Comparison of ENCODE assay signal across 8 cellular contexts in the genomic region with DNA sequence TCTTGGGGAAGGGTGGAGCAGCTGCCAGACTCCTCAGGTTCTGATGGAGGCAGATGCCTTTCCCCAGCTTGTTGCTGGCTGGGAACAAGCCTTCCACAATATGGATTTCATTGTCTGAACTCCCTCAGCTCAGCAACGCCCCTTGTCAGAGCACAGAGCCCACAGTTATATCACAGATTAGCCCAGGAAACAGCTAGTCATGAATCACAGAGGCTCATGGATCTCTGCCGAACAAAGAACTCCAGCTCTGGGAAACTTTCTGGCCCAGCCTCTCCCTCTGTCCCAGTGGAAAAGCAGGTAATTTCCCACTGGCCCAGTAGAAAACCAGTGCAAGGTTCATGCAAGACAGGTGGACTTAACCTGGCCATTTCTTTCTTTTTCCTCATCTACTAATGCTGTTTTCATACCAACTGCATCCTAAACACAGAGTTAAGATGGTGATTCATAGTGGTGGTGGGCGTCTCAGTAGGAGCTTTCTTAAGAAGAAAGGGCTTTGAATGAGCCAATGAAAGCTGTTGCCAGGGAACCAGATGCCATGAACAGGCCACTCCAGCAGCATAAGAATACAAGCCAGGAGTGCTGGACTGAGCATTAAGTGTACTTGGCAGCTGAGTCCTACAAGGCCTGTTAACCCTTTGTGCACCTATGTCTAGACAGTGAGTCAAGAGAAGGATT. TPM values are rescaled to one million over a fixed set of nuclear protein-coding genes. Genes with fewer than 3 reads are reported as not detected.
DNase-seq lines count a peak whose midpoint lies in the region; ATAC-seq and TF ChIP-seq lines count a peak whose summit lies in the region.

No MANE protein-coding gene starts in this region.

- no peak for TF ChIP-seq CTCF in fibroblast of mammary gland (conservative IDR thresholded peaks at IDR 0.05; ENCODE audit: control insufficient read depth, insufficient read depth, low read depth, low read length)
- no peak for TF ChIP-seq CTCF in omental fat pad (IDR thresholded peaks at IDR 0.05)

- H3K9me3 Mint-ChIP-seq in activated CD8-positive, alpha-beta memory T cell treated with anti-CD3 and anti-CD28 coated beads, Interleukin-2, amount 10 ng/mL, durations not matched to agents 7 days and 5 days (ENCODE audit: low read depth): no peaks in the 10 kb centered on the region
- no peaks in the 10 kb centered on the region for H3K9me3 Mint-ChIP-seq in activated naive CD8-positive, alpha-beta T cell treated with anti-CD3 and anti-CD28 coated beads, Interleukin-2, amount 50 U/mL, for 24 hours

- H3K4me1 Mint-ChIP-seq in activated CD8-positive, alpha-beta memory T cell treated with anti-CD3 and anti-CD28 coated beads, Interleukin-2, amount 10 ng/mL, durations not matched to agents 7 days and 5 days: no peaks in the 10 kb centered on the region
- no peaks in the 10 kb centered on the region for H3K4me1 Mint-ChIP-seq in activated naive CD8-positive, alpha-beta T cell treated with anti-CD3 and anti-CD28 coated beads, Interleukin-2, amount 50 U/mL, for 24 hours

- no peak overlapping the region for H3K4me3 ChIP-seq in fibroblast of mammary gland (ENCODE audit: control insufficient read depth, low read depth, low read length)

- CTCF ChIA-PET in activated CD8-positive, alpha-beta memory T cell treated with anti-CD3 and anti-CD28 coated beads, Interleukin-2, amount 10 ng/mL, durations not matched to agents 7 days and 5 days (lab: Charles Lee): no interaction called here

- no peaks in the 10 kb centered on the region for H3K36me3 Mint-ChIP-seq in activated CD8-positive, alpha-beta memory T cell treated with anti-CD3 and anti-CD28 coated beads, Interleukin-2, amount 10 ng/mL, durations not matched to agents 7 days and 5 days
- no peaks in the 10 kb centered on the region for H3K36me3 Mint-ChIP-seq in activated naive CD8-positive, alpha-beta T cell treated with anti-CD3 and anti-CD28 coated beads, Interleukin-2, amount 50 U/mL, for 24 hours (ENCODE audit: low read depth)

- DNase-seq in EL (peak; percentile 69), NCI-H226 (peak; percentile 54), fibroblast of mammary gland (ENCODE audit: low read depth) (peak; percentile 96), omental fat pad (ENCODE audit: low spot score) (no peak), HT-29 (ENCODE audit: low spot score) (no peak)
- DNase-seq in activated CD8-positive, alpha-beta memory T cell treated with anti-CD3 and anti-CD28 coated beads, Interleukin-2, amount 10 ng/mL, durations not matched to agents 7 days and 5 days: no peak
- DNase-seq in activated naive CD8-positive, alpha-beta T cell treated with anti-CD3 and anti-CD28 coated beads, Interleukin-2, amount 50 U/mL, for 24 hours: no peak

- H3K27ac Mint-ChIP-seq in activated CD8-positive, alpha-beta memory T cell treated with anti-CD3 and anti-CD28 coated beads, Interleukin-2, amount 10 ng/mL, durations not matched to agents 7 days and 5 days: no peak overlapping the region
- no peak overlapping the region for H3K27ac Mint-ChIP-seq in activated naive CD8-positive, alpha-beta T cell treated with anti-CD3 and anti-CD28 coated beads, Interleukin-2, amount 50 U/mL, for 24 hours

- peaks cover 8% of the 10 kb centered on the region for H3K27me3 Mint-ChIP-seq in activated CD8-positive, alpha-beta memory T cell treated with anti-CD3 and anti-CD28 coated beads, Interleukin-2, amount 10 ng/mL, durations not matched to agents 7 days and 5 days
- peaks cover 3% of the 10 kb centered on the region for H3K27me3 Mint-ChIP-seq in activated naive CD8-positive, alpha-beta T cell treated with anti-CD3 and anti-CD28 coated beads, Interleukin-2, amount 50 U/mL, for 24 hours

- peak; percentile 89 for ATAC-seq in omental fat pad (ENCODE audit: low FRiP score)
- ATAC-seq in HG03039 (IDR thresholded peaks at IDR 0.05; ENCODE audit: unreplicated experiment): no peak
- ATAC-seq in activated CD8-positive, alpha-beta memory T cell treated with anti-CD3 and anti-CD28 coated beads, Interleukin-2, amount 10 ng/mL, durations not matched to agents 7 days and 5 days: no peak
- no peak for ATAC-seq in activated naive CD8-positive, alpha-beta T cell treated with anti-CD3 and anti-CD28 coated beads, Interleukin-2, amount 50 U/mL, for 24 hours

- no peak overlapping the region for H3K4me3 Mint-ChIP-seq in activated CD8-positive, alpha-beta memory T cell treated with anti-CD3 and anti-CD28 coated beads, Interleukin-2, amount 10 ng/mL, durations not matched to agents 7 days and 5 days
- no peak overlapping the region for H3K4me3 Mint-ChIP-seq in activated naive CD8-positive, alpha-beta T cell treated with anti-CD3 and anti-CD28 coated beads, Interleukin-2, amount 50 U/mL, for 24 hours

RNA-seq across cellular contexts. Expression of a gene that starts 8.7 kb away (rescaled TPM):
- under 1 TPM in 2 of 4 donors, not detected in 2; 0.06 to 0.09 TPM for total RNA-seq in omental fat pad
- 0.05 TPM in 1 of 2 replicates, not detected in the other for total RNA-seq in HT-29 (2014; rRNA removed; shearing (Covaris generic))
- total RNA-seq in activated CD8-positive, alpha-beta memory T cell treated with anti-CD3 and anti-CD28 coated beads, Interleukin-2, amount 10 ng/mL, durations not matched to agents 7 days and 5 days: under 1 TPM in 1 of 2 experiments, not detected in 1; 0.05 TPM

RNA-seq across cellular contexts. Expression of a gene that starts 30.7 kb away (rescaled TPM):
- total RNA-seq in omental fat pad: 10 to 100 TPM in 2 of 4 donors, 1 to 10 TPM in 2; 3.8 to 24.7 (median 10.1) TPM
- total RNA-seq in HT-29 (2014; rRNA removed; shearing (Covaris generic)): 17.4 and 18.2 TPM in 2 replicates
- 1 to 10 TPM in 1 of 2 experiments, under 1 TPM in 1; 0.18 to 3.4 TPM for total RNA-seq in activated CD8-positive, alpha-beta memory T cell treated with anti-CD3 and anti-CD28 coated beads, Interleukin-2, amount 10 ng/mL, durations not matched to agents 7 days and 5 days

Comparison
In these comparisons a context has a peak if more than half of its experiments do, and no peak if none do; other contexts are left out.
1. DNase-seq: peak in EL (single experiment), NCI-H226 (single experiment) and fibroblast of mammary gland (single experiment); none in omental fat pad (single experiment), HT-29 (single experiment), activated CD8-positive, alpha-beta memory T cell treated with anti-CD3 and anti-CD28 coated beads, Interleukin-2, amount 10 ng/mL, durations not matched to agents 7 days and 5 days (single experiment) and activated naive CD8-positive, alpha-beta T cell treated with anti-CD3 and anti-CD28 coated beads, Interleukin-2, amount 50 U/mL, for 24 hours (single experiment).